Comparison of ENCODE assay signal across 9 cellular contexts in genomic region chr20:13302647-13303425, GRCh38.
DNase-seq lines count a peak whose midpoint lies in the region; ATAC-seq and TF ChIP-seq lines count a peak whose summit lies in the region.
"Had no signal": no experiment of that assay in that cellular context is flagged by ENCODE, and none has a peak within 500 bp of the region (broad histone marks: within the 10 kb centered on the region; RNA-seq: fewer than 3 reads in every experiment).

No MANE protein-coding gene starts in this region.

- H3K27ac Mint-ChIP-seq in CD14-positive monocyte = no peak overlapping the region
- H3K27ac Mint-ChIP-seq in activated naive CD4-positive, alpha-beta T cell treated with anti-CD3 and anti-CD28 coated beads, Interleukin-2, amount 10 ng/mL, durations not matched to agents 7 days and 5 days = no peak overlapping the region
- H3K27ac Mint-ChIP-seq: IgD-negative memory B cell had no signal

- DNase-seq in CD14-positive monocyte (ENCODE audit: low spot score) (no peak), GM19238 (ENCODE audit: insufficient read length, low spot score) (peak; percentile 26), iPS-NIHi11 (ENCODE audit: low spot score) (peak; percentile 54)
- peak; percentile 68 for DNase-seq in activated naive CD4-positive, alpha-beta T cell treated with anti-CD3 and anti-CD28 coated beads, Interleukin-2, amount 10 ng/mL, durations not matched to agents 7 days and 5 days
- DNase-seq in stimulated activated CD4-positive, alpha-beta T cell treated with anti-CD3 and anti-CD28 coated beads, TNF-alpha, amount 100 ng/mL, for 48 hours (ENCODE audit: low read depth in 3 of 3) = peak; percentile 25 to 36 (median 27)

- H3K4me1 ChIP-seq in OCI-LY1 (ENCODE audit: insufficient read depth, low read length, severe bottlenecking) = no peaks in the 10 kb centered on the region

- ATAC-seq in HG03378 (IDR thresholded peaks at IDR 0.05; ENCODE audit: unreplicated experiment) = peak; percentile 77
- ATAC-seq in activated CD4-positive, CD25-positive, alpha-beta regulatory T cell treated with anti-CD3 and anti-CD28 coated beads, Interleukin-2, amount 50 U/mL, for 24 hours = no peak

- H3K4me3 Mint-ChIP-seq in CD14-positive monocyte = no peak overlapping the region
- H3K4me3 Mint-ChIP-seq in activated naive CD4-positive, alpha-beta T cell treated with anti-CD3 and anti-CD28 coated beads, Interleukin-2, amount 10 ng/mL, durations not matched to agents 7 days and 5 days = no peak overlapping the region
- H3K4me3 Mint-ChIP-seq: IgD-negative memory B cell had no signal

- H3K9me2 ChIP-seq in OCI-LY1 (ENCODE audit: low read depth, low read length) = no peaks in the 10 kb centered on the region

- CTCF ChIA-PET in activated naive CD4-positive, alpha-beta T cell treated with anti-CD3 and anti-CD28 coated beads, Interleukin-2, amount 10 ng/mL, durations not matched to agents 7 days and 5 days (lab: Charles Lee) = interaction anchor here (0.6 to 4.1 kb wide), 29 partner anchors 7 to 378 kb away, joined by 3 to 69 read pairs (median 4); no protein-coding TSS in a partner anchor

- no peaks in the 10 kb centered on the region for H3K79me2 ChIP-seq in OCI-LY1 (ENCODE audit: insufficient read depth, low read length)

- H3K27ac ChIP-seq in OCI-LY1 (ENCODE audit: low read depth, low read length, poor library complexity, severe bottlenecking) = no peak overlapping the region

- no peak overlapping the region for H2AFZ ChIP-seq in OCI-LY1 (ENCODE audit: low read length)

- no peaks in the 10 kb centered on the region for H3K4me1 Mint-ChIP-seq in CD14-positive monocyte
- no peaks in the 10 kb centered on the region for H3K4me1 Mint-ChIP-seq in activated naive CD4-positive, alpha-beta T cell treated with anti-CD3 and anti-CD28 coated beads, Interleukin-2, amount 10 ng/mL, durations not matched to agents 7 days and 5 days
- H3K4me1 Mint-ChIP-seq: IgD-negative memory B cell had no signal

- intact Hi-C loops in CD14-positive monocyte (cut with micrococcal nuclease) = no loop called here

- no peaks in the 10 kb centered on the region for H3F3A ChIP-seq in OCI-LY1 (ENCODE audit: insufficient read depth, low read length)

- no peak overlapping the region for H3K9ac ChIP-seq in OCI-LY1 (ENCODE audit: low read length)

- no peaks in the 10 kb centered on the region for H3K36me3 Mint-ChIP-seq in CD14-positive monocyte
- H3K36me3 Mint-ChIP-seq in activated naive CD4-positive, alpha-beta T cell treated with anti-CD3 and anti-CD28 coated beads, Interleukin-2, amount 10 ng/mL, durations not matched to agents 7 days and 5 days = no peaks in the 10 kb centered on the region
- H3K36me3 Mint-ChIP-seq: IgD-negative memory B cell had no signal

- peaks cover 0 to 6% (median 2%) of the 10 kb centered on the region in 3 donors for H3K27me3 Mint-ChIP-seq in CD14-positive monocyte (ENCODE audit: low read depth in 3 of 3)
- H3K27me3 Mint-ChIP-seq in activated naive CD4-positive, alpha-beta T cell treated with anti-CD3 and anti-CD28 coated beads, Interleukin-2, amount 10 ng/mL, durations not matched to agents 7 days and 5 days = no peaks in the 10 kb centered on the region
- H3K27me3 Mint-ChIP-seq: IgD-negative memory B cell had no signal

- peaks cover 0 to 2% (median 0%) of the 10 kb centered on the region in 7 donors for H3K9me3 Mint-ChIP-seq in CD14-positive monocyte
- H3K9me3 Mint-ChIP-seq in activated naive CD4-positive, alpha-beta T cell treated with anti-CD3 and anti-CD28 coated beads, Interleukin-2, amount 10 ng/mL, durations not matched to agents 7 days and 5 days = no peaks in the 10 kb centered on the region

- no peak overlapping the region for H3K4me3 ChIP-seq in OCI-LY1 (ENCODE audit: low read depth, low read length, poor library complexity, severe bottlenecking)

- no peaks in the 10 kb centered on the region for H4K20me1 ChIP-seq in OCI-LY1 (ENCODE audit: insufficient read depth, low read length)

- no peak overlapping the region for H3K4me2 ChIP-seq in OCI-LY1 (ENCODE audit: low read length)

- no peaks in the 10 kb centered on the region for H3K9me3 ChIP-seq in OCI-LY1 (ENCODE audit: low read length)

- H3K27me3 ChIP-seq in OCI-LY1 (ENCODE audit: insufficient read depth, low read length) = no peaks in the 10 kb centered on the region

- no peaks in the 10 kb centered on the region for H3K36me3 ChIP-seq in OCI-LY1 (ENCODE audit: insufficient read depth, low read length)

- peak; percentile 38 for TF ChIP-seq CTCF in CD14-positive monocyte (IDR thresholded peaks at IDR 0.05)
- TF ChIP-seq CTCF in OCI-LY1 (IDR thresholded peaks at IDR 0.05; ENCODE audit: low read length) = peak; percentile 68
